ENCODE assay signal across 10 cellular contexts in the genomic region with DNA sequence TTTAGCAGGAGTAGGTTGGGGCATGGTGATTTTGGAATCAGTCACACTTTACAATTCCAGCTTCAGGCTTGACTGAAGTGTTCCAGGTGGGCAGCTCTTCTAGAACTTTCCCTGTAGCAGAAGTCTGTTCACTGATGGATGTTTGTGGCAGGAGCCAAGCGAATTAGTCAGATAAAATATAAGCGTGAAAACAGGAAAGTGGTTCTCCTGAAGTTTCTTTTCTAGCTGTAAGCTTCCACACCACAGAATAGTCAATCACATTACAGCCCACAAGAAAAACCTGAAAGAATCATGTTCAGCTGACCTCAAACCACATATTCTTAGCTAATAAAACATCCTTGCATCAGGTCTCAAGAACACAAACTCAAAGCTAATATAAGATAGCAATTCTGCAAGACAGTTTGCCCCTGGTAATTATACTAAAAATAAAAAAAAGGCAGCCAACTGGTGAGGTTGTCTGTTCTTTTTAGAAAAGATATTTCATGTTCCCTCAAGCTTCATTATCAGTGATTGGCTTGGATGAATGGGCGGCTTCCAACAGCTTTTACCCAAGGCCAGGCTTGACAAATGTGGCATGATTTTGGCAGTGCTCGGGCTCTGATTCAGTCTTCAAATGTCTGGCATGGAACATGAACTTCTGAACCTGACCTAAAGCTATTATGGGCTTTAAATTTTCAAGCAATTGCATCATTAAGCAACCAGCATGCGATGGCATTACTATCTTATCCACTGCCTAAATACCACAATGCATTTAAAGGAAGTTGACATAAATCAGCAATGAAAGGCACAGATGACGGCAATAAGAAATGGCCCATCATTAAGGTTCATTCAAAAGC.
A peak's percentile ranks its signal among the peaks of the same experiment; 100 is the strongest.
DNase-seq lines count a peak whose midpoint lies in the region; ATAC-seq lines count a peak whose summit lies in the region.
"Had no signal": no experiment of that assay in that cellular context is flagged by ENCODE, and none has a peak within 500 bp of the region (broad histone marks: within the 10 kb centered on the region; RNA-seq: fewer than 3 reads in every experiment).

No MANE protein-coding gene starts in this region.

- DNase-seq in GM04504 (ENCODE audit: low read depth): peak; percentile 89
- DNase-seq in NOMO-1 treated with DMSO at 0.1 percent for 48 hours (lab: John Stamatoyannopoulos, UW; ENCODE audit: unreplicated experiment): peak; percentile 93
- peak; percentile 10 for DNase-seq in pons (ENCODE audit: low spot score)
- DNase-seq in activated T-cell treated with anti-CD3 and anti-CD28 coated beads, Interleukin-2, amount 50 U/mL, for 1 hour: no peak
- DNase-seq in activated CD4-positive, alpha-beta T cell treated with anti-CD3 and anti-CD28 coated beads for 1 hour: no peak
- DNase-seq in left colon: no peak
- DNase-seq: activated T-cell treated with anti-CD3 and anti-CD28 coated beads, Interleukin-2, amount 50 U/mL, for 4 hours had no signal

- ATAC-seq in esophagus mucosa: peak; percentile 96
- ATAC-seq in HG02938 (IDR thresholded peaks at IDR 0.05; ENCODE audit: unreplicated experiment): no peak
- ATAC-seq in left colon: no peak
- ATAC-seq: activated T-cell treated with anti-CD3 and anti-CD28 coated beads, Interleukin-2, amount 50 U/mL, for 4 hours; HepG2 had no signal

- intact Hi-C loops in left colon (cut with DNase I, micrococcal nuclease): no loop called here

Comparison
In these comparisons a context has a peak if more than half of its experiments do, and no peak if none do; other contexts are left out.
1. DNase-seq: peak in GM04504 (single experiment), NOMO-1 treated with DMSO at 0.1 percent for 48 hours (single experiment) and pons (single experiment); none in activated T-cell treated with anti-CD3 and anti-CD28 coated beads, Interleukin-2, amount 50 U/mL, for 1 hour (single experiment), activated CD4-positive, alpha-beta T cell treated with anti-CD3 and anti-CD28 coated beads for 1 hour (single experiment) and left colon (0 of 2).